ENCODE assay signal across 8 cellular contexts in genomic region chr10:6014241-6014761, GRCh38. TPM values are rescaled to one million over a fixed set of nuclear protein-coding genes. Genes with fewer than 3 reads are reported as not detected.
DNase-seq lines count a peak whose midpoint lies in the region; ATAC-seq and TF ChIP-seq lines count a peak whose summit lies in the region.

No MANE protein-coding gene starts in this region.

- no peaks in the 10 kb centered on the region for H3K36me3 ChIP-seq in CD8-positive, alpha-beta T cell (ENCODE audit: insufficient read depth, low read length)
- H3K36me3 ChIP-seq in esophagus muscularis mucosa: no peaks in the 10 kb centered on the region

- no peak for TF ChIP-seq EP300 in esophagus muscularis mucosa (IDR thresholded peaks at IDR 0.05)

- no peaks in the 10 kb centered on the region for H3K27me3 ChIP-seq in CD8-positive, alpha-beta T cell (ENCODE audit: insufficient read depth, low read length)
- no peaks in the 10 kb centered on the region for H3K27me3 ChIP-seq in esophagus muscularis mucosa

- peaks cover 14% of the 10 kb centered on the region for H3K4me1 Mint-ChIP-seq in CD8-positive, alpha-beta T cell (ENCODE audit: low read depth)
- peaks cover 48% of the 10 kb centered on the region for H3K4me1 Mint-ChIP-seq in activated CD8-positive, alpha-beta T cell treated with anti-CD3 and anti-CD28 coated beads, Interleukin-2, amount 10 ng/mL, durations not matched to agents 7 days and 5 days (ENCODE audit: low read depth)
- H3K4me1 Mint-ChIP-seq in naive thymus-derived CD8-positive, alpha-beta T cell: peaks cover 7 to 13% (median 12%) of the 10 kb centered on the region in 4 donors

- H3K4me3 ChIP-seq in CD8-positive, alpha-beta T cell (ENCODE audit: low read depth, low read length): no peak overlapping the region
- H3K4me3 ChIP-seq in esophagus muscularis mucosa: no peak overlapping the region

- DNase-seq in CD8-positive, alpha-beta T cell: peak; percentile 28 to 81 (median 67)
- DNase-seq in GM20000 (ENCODE audit: low spot score): peak; percentile 78
- DNase-seq in NCI-H2227 (lab: John Stamatoyannopoulos, UW; ENCODE audit: unreplicated experiment): peak; percentile 30
- DNase-seq in activated CD8-positive, alpha-beta T cell treated with anti-CD3 and anti-CD28 coated beads, Interleukin-2, amount 10 ng/mL, durations not matched to agents 7 days and 5 days: peak; percentile 78
- DNase-seq in esophagus muscularis mucosa (ENCODE audit: extremely low spot score): peak; percentile 94
- DNase-seq in naive thymus-derived CD8-positive, alpha-beta T cell: peak; percentile 23 to 81 (median 70)
- DNase-seq in DMS79 treated with DMSO at 0.1 percent for 48 hours (lab: John Stamatoyannopoulos, UW): no peak

- CTCF ChIA-PET in CD8-positive, alpha-beta T cell (lab: Charles Lee): interaction anchor here (0.6 to 7.9 kb wide), 44 partner anchors 9 to 396 kb away, joined by 3 to 94 read pairs (median 5); partner anchors contain the start of genes IL15RA and IL2RA
- CTCF ChIA-PET in activated CD8-positive, alpha-beta T cell treated with anti-CD3 and anti-CD28 coated beads, Interleukin-2, amount 10 ng/mL, durations not matched to agents 7 days and 5 days (lab: Charles Lee): interaction anchor here (0.7 to 4.1 kb wide), 40 partner anchors 9 to 394 kb away, joined by 3 to 55 read pairs (median 6); partner anchors contain the start of genes IL15RA and IL2RA

- POLR2A ChIA-PET in CD8-positive, alpha-beta T cell (lab: Charles Lee): interaction anchor here (0.6 to 2.0 kb wide), 7 partner anchors 11 to 82 kb away, joined by 3 to 10 read pairs (median 3); partner anchors contain the start of gene IL15RA
- POLR2A ChIA-PET in activated CD8-positive, alpha-beta T cell treated with anti-CD3 and anti-CD28 coated beads, Interleukin-2, amount 10 ng/mL, durations not matched to agents 7 days and 5 days (lab: Charles Lee): interaction anchor here (0.6 to 3.3 kb wide), 7 partner anchors 32 to 221 kb away, joined by 3 to 14 read pairs (median 3); partner anchors contain the start of gene IL2RA
- POLR2A ChIA-PET in naive thymus-derived CD8-positive, alpha-beta T cell (lab: Charles Lee): interaction anchor here (1.3 to 2.6 kb wide), 8 partner anchors 23 to 149 kb away, joined by 3 to 23 read pairs (median 6); partner anchors contain the start of gene RBM17

- TF ChIP-seq POLR2A in esophagus muscularis mucosa (IDR thresholded peaks at IDR 0.05; ENCODE audit: low read depth): no peak

- no peaks in the 10 kb centered on the region for H3K9me3 ChIP-seq in CD8-positive, alpha-beta T cell (ENCODE audit: low read length)
- no peaks in the 10 kb centered on the region for H3K9me3 ChIP-seq in esophagus muscularis mucosa

- H3K27ac Mint-ChIP-seq in CD8-positive, alpha-beta T cell: peak overlapping the region; percentile 96
- H3K27ac Mint-ChIP-seq in activated CD8-positive, alpha-beta T cell treated with anti-CD3 and anti-CD28 coated beads, Interleukin-2, amount 10 ng/mL, durations not matched to agents 7 days and 5 days: peak overlapping the region; percentile 97
- H3K27ac Mint-ChIP-seq in naive thymus-derived CD8-positive, alpha-beta T cell: peak overlapping the region; percentile 50 to 96 (median 93)

- H3K4me3 Mint-ChIP-seq in CD8-positive, alpha-beta T cell: peak overlapping the region; percentile 17
- peak overlapping the region; percentile 19 for H3K4me3 Mint-ChIP-seq in activated CD8-positive, alpha-beta T cell treated with anti-CD3 and anti-CD28 coated beads, Interleukin-2, amount 10 ng/mL, durations not matched to agents 7 days and 5 days
- peak overlapping the region in 5 of 10 donors; percentile 2 to 51 (median 28) for H3K4me3 Mint-ChIP-seq in naive thymus-derived CD8-positive, alpha-beta T cell

- H3K9me3 Mint-ChIP-seq in CD8-positive, alpha-beta T cell: no peaks in the 10 kb centered on the region
- no peaks in the 10 kb centered on the region for H3K9me3 Mint-ChIP-seq in activated CD8-positive, alpha-beta T cell treated with anti-CD3 and anti-CD28 coated beads, Interleukin-2, amount 10 ng/mL, durations not matched to agents 7 days and 5 days (ENCODE audit: insufficient read depth)
- no peaks in the 10 kb centered on the region for H3K9me3 Mint-ChIP-seq in naive thymus-derived CD8-positive, alpha-beta T cell

- peak overlapping the region; percentile 23 for H3K27ac ChIP-seq in CD8-positive, alpha-beta T cell (ENCODE audit: low read depth, low read length)
- H3K27ac ChIP-seq in esophagus muscularis mucosa (replicated peaks in 1 of 4): peak overlapping the region in 1 of 4 donors; percentile 6

- ATAC-seq in CD8-positive, alpha-beta T cell: peak; percentile 99
- ATAC-seq in activated CD8-positive, alpha-beta T cell treated with anti-CD3 and anti-CD28 coated beads, Interleukin-2, amount 10 ng/mL, durations not matched to agents 7 days and 5 days: peak; percentile 81
- ATAC-seq in naive thymus-derived CD8-positive, alpha-beta T cell: peak; percentile 98 to 100
- no peak for ATAC-seq in GM18519 (IDR thresholded peaks at IDR 0.05; ENCODE audit: low FRiP score, unreplicated experiment)

- H3K36me3 Mint-ChIP-seq in CD8-positive, alpha-beta T cell: no peaks in the 10 kb centered on the region
- peaks cover 76% of the 10 kb centered on the region for H3K36me3 Mint-ChIP-seq in activated CD8-positive, alpha-beta T cell treated with anti-CD3 and anti-CD28 coated beads, Interleukin-2, amount 10 ng/mL, durations not matched to agents 7 days and 5 days (ENCODE audit: low read depth)
- H3K36me3 Mint-ChIP-seq in naive thymus-derived CD8-positive, alpha-beta T cell: no peaks in the 10 kb centered on the region

- H3K4me1 ChIP-seq in CD8-positive, alpha-beta T cell (ENCODE audit: insufficient read depth, low read length): peaks cover 13% of the 10 kb centered on the region
- peaks cover 0 to 4% (median 3%) of the 10 kb centered on the region in 4 donors for H3K4me1 ChIP-seq in esophagus muscularis mucosa

- intact Hi-C loops in CD8-positive, alpha-beta T cell (cut with DNase I, micrococcal nuclease): loop anchor here (1.0 to 10.0 kb wide), 8 partner anchors 36 to 660 kb away; no protein-coding TSS in a partner anchor
- intact Hi-C loops in esophagus muscularis mucosa (cut with DNase I): loop anchor here (5.0 kb wide), 1 partner anchor 388 kb away; no protein-coding TSS in a partner anchor

- WGBS in esophagus muscularis mucosa: 50% methylated on average over 6 of the region's 6 CpGs

- peak; percentile 84 for TF ChIP-seq CTCF in CD8-positive, alpha-beta T cell (IDR thresholded peaks at IDR 0.05)
- peak; percentile 57 for TF ChIP-seq CTCF in GM20000 (IDR thresholded peaks at IDR 0.05; ENCODE audit: extremely low read depth, missing control alignments)
- peak; percentile 68 to 74 (median 73) for TF ChIP-seq CTCF in esophagus muscularis mucosa (IDR thresholded peaks at IDR 0.05)

- no peaks in the 10 kb centered on the region for H3K27me3 Mint-ChIP-seq in CD8-positive, alpha-beta T cell (ENCODE audit: low read depth)
- H3K27me3 Mint-ChIP-seq in activated CD8-positive, alpha-beta T cell treated with anti-CD3 and anti-CD28 coated beads, Interleukin-2, amount 10 ng/mL, durations not matched to agents 7 days and 5 days (ENCODE audit: low read depth): no peaks in the 10 kb centered on the region
- H3K27me3 Mint-ChIP-seq in naive thymus-derived CD8-positive, alpha-beta T cell: no peaks in the 10 kb centered on the region

RNA-seq across cellular contexts. Expression of gene IL15RA, which starts 37.0 kb away (rescaled TPM):
- 1 to 10 TPM; 4.8 to 5.4 TPM for total RNA-seq in CD8-positive, alpha-beta T cell
- 10 to 100 TPM; 17.2 to 18.1 TPM for total RNA-seq in activated CD8-positive, alpha-beta T cell treated with anti-CD3 and anti-CD28 coated beads, Interleukin-2, amount 10 ng/mL, durations not matched to agents 7 days and 5 days
- total RNA-seq in esophagus muscularis mucosa: 10 to 100 TPM; 19.5 to 30.1 (median 24.2) TPM
- total RNA-seq in naive thymus-derived CD8-positive, alpha-beta T cell: 1 to 10 TPM; 3.6 to 5.4 TPM
- polyA plus RNA-seq in naive thymus-derived CD8-positive, alpha-beta T cell: 1 to 10 TPM; 3.6 to 4.7 (median 3.8) TPM

RNA-seq across cellular contexts. Expression of gene IL2RA, which starts 47.9 kb away (rescaled TPM):
- total RNA-seq in CD8-positive, alpha-beta T cell: 1 to 10 TPM; 1.8 to 2.5 TPM
- 100 to 1,000 TPM; 174 to 177 TPM for total RNA-seq in activated CD8-positive, alpha-beta T cell treated with anti-CD3 and anti-CD28 coated beads, Interleukin-2, amount 10 ng/mL, durations not matched to agents 7 days and 5 days
- 10 to 100 TPM in 1 of 4 donors, 1 to 10 TPM in 1, under 1 TPM in 2; 0.39 to 17.4 (median 1.1) TPM for total RNA-seq in esophagus muscularis mucosa
- 1 to 10 TPM; 1.0 to 1.4 TPM for total RNA-seq in naive thymus-derived CD8-positive, alpha-beta T cell
- under 1 TPM; 0.07 to 0.25 (median 0.16) TPM for polyA plus RNA-seq in naive thymus-derived CD8-positive, alpha-beta T cell

Comparison
In these comparisons a context has a peak if more than half of its experiments do, and no peak if none do; other contexts are left out.
1. RNA of gene IL2RA, which starts 47.9 kb away (total RNA-seq): 174 to 177 TPM in activated CD8-positive, alpha-beta T cell treated with anti-CD3 and anti-CD28 coated beads, Interleukin-2, amount 10 ng/mL, durations not matched to agents 7 days and 5 days; 1.8 to 2.5 TPM in CD8-positive, alpha-beta T cell, 0.39 to 17.4 TPM in esophagus muscularis mucosa and 1.0 to 1.4 TPM in naive thymus-derived CD8-positive, alpha-beta T cell; every median in the first group is over 4 times any median in the second.
2. Peak in every context shown above with its lines, with median percentiles within 50 percentile points of each other: H3K27ac Mint-ChIP-seq and CTCF ChIP-seq.